In genomic region chr18:21243041-21243431, GRCh38 we compare ENCODE assay signal across 9 cellular contexts. TPM values are rescaled to one million over a fixed set of nuclear protein-coding genes. Genes with fewer than 3 reads are reported as not detected.
A peak's percentile ranks its signal among the peaks of the same experiment; 100 is the strongest.
DNase-seq lines count a peak whose midpoint lies in the region; ATAC-seq, FAIRE-seq and TF ChIP-seq lines count a peak whose summit lies in the region.
"Had no signal": no experiment of that assay in that cellular context is flagged by ENCODE, and none has a peak within 500 bp of the region (broad histone marks: within the 10 kb centered on the region; RNA-seq: fewer than 3 reads in every experiment).

No MANE protein-coding gene starts in this region.

- intact Hi-C loops in kidney (cut with DNase I) = no loop called here

- H3K27me3 ChIP-seq in duodenal mucosa (ENCODE audit: control insufficient read depth in 1 of 2, insufficient read depth in 2 of 2, low read length in 2 of 2) = peaks cover 10 to 30% of the 10 kb centered on the region in 2 donors
- peaks cover 20 to 29% of the 10 kb centered on the region in 2 donors for H3K27me3 ChIP-seq in mucosa of rectum (ENCODE audit: control insufficient read depth in 2 of 2, insufficient read depth in 2 of 2, low read length in 2 of 2)

- H3K36me3 ChIP-seq in duodenal mucosa (ENCODE audit: control insufficient read depth in 1 of 2, insufficient read depth in 2 of 2, low read length in 2 of 2) (no peaks in the 10 kb centered on the region), mucosa of rectum (ENCODE audit: control insufficient read depth in 2 of 2, insufficient read depth in 2 of 2, low read length in 2 of 2) (no peaks in the 10 kb centered on the region), kidney (ENCODE audit: control insufficient read depth in 1 of 2, insufficient read depth in 2 of 2, low read length in 2 of 2) (no peaks in the 10 kb centered on the region)

- no peak for TF ChIP-seq CTCF in kidney (IDR thresholded peaks at IDR 0.05; ENCODE audit: borderline replicate concordance, extremely low read depth, insufficient read depth)

- FAIRE-seq in kidney (lab: Jason Lieb, UNC) = no peak

- H3K9me3 ChIP-seq in duodenal mucosa (ENCODE audit: control insufficient read depth in 1 of 2, low read length in 2 of 2) (no peaks in the 10 kb centered on the region), mucosa of rectum (ENCODE audit: control insufficient read depth in 2 of 2, low read length in 2 of 2) (no peaks in the 10 kb centered on the region), kidney (ENCODE audit: control insufficient read depth in 1 of 2, low read length in 2 of 2) (no peaks in the 10 kb centered on the region)

- H3K9ac ChIP-seq in duodenal mucosa (ENCODE audit: low read depth in 1 of 2, low read length in 2 of 2) = no peak overlapping the region
- no peak overlapping the region for H3K9ac ChIP-seq in mucosa of rectum (ENCODE audit: low read depth in 1 of 2, low read length in 2 of 2)
- H3K9ac ChIP-seq in kidney (ENCODE audit: low read length in 2 of 2) = no peak overlapping the region

- peak overlapping the region; percentile 60 to 70 for H3K4me3 ChIP-seq in duodenal mucosa (ENCODE audit: low read depth in 1 of 2, low read length in 2 of 2)
- peak overlapping the region; percentile 37 to 48 for H3K4me3 ChIP-seq in mucosa of rectum (ENCODE audit: low read length in 2 of 2)
- H3K4me3 ChIP-seq in kidney (ENCODE audit: low read length in 2 of 2) = peak overlapping the region in 1 of 2 donors; percentile 49

- H3K27ac ChIP-seq in duodenal mucosa (ENCODE audit: low read depth, low read length) = no peak overlapping the region
- no peak overlapping the region for H3K27ac ChIP-seq in mucosa of rectum (ENCODE audit: low read depth in 2 of 2, low read length in 2 of 2)
- no peak overlapping the region for H3K27ac ChIP-seq in kidney (ENCODE audit: low read depth in 2 of 2, low read length in 2 of 2)

- DNase-seq in A172 (ENCODE audit: low spot score) = peak; percentile 29
- peak; percentile 20 for DNase-seq in HT1080 (ENCODE audit: low read depth)
- no peak for DNase-seq in putamen (ENCODE audit: low spot score)
- DNase-seq in GM19240 (ENCODE audit: insufficient read length, low spot score) = no peak
- no peak for DNase-seq in kidney
- DNase-seq: activated CD4-positive, alpha-beta T cell treated with anti-CD3 and anti-CD28 coated beads for 4 hours had no signal

- H3K4me1 ChIP-seq in duodenal mucosa (ENCODE audit: control insufficient read depth in 1 of 2, insufficient read depth in 2 of 2, low read length in 2 of 2) = no peaks in the 10 kb centered on the region
- H3K4me1 ChIP-seq in mucosa of rectum (ENCODE audit: control insufficient read depth in 2 of 2, insufficient read depth in 2 of 2, low read length in 2 of 2) = peaks cover 0 to 6% of the 10 kb centered on the region in 2 donors
- H3K4me1 ChIP-seq in kidney (ENCODE audit: control insufficient read depth in 1 of 2, insufficient read depth in 1 of 2, low read depth in 1 of 2, low read length in 2 of 2) = peaks cover 0 to 4% of the 10 kb centered on the region in 2 donors

- ATAC-seq in GM21423 (IDR thresholded peaks at IDR 0.05; ENCODE audit: unreplicated experiment) = no peak

RNA-seq across cellular contexts. Expression of gene GREB1L, which starts 1.0 kb away (rescaled TPM):
- 3.5 and 4.0 TPM in 2 replicates for total RNA-seq in A172 (2014; rRNA removed; shearing (Covaris generic))
- total RNA-seq in HT1080 (2014; rRNA removed; shearing (Covaris generic)) = 3.0 and 4.1 TPM in 2 replicates
- polyA plus RNA-seq in HT1080 (2015; cell fraction: cytosol; rRNA removed) = 3.3 and 4.1 TPM in 2 replicates
- 5.9 and 6.4 TPM in 2 replicates for polyA plus RNA-seq in HT1080 (2015; cell fraction: nucleus; rRNA removed)
- 0.79 TPM for total RNA-seq in kidney
- not detected for polyA plus RNA-seq in kidney (ENCODE audit: insufficient read depth, low read depth, low replicate concordance)

Comparison
In these comparisons a context has a peak if more than half of its experiments do, and no peak if none do; other contexts are left out.
1. DNase-seq: peak in A172 (single experiment) and HT1080 (single experiment); none in putamen (single experiment), GM19240 (single experiment) and kidney (single experiment).